Comparison of ENCODE assay signal across 16 cellular contexts in genomic region chr3:164673738-164674137, GRCh38.
DNase-seq lines count a peak whose midpoint lies in the region; ATAC-seq, FAIRE-seq and TF ChIP-seq lines count a peak whose summit lies in the region.
"Had no signal": no experiment of that assay in that cellular context is flagged by ENCODE, and none has a peak within 500 bp of the region (broad histone marks: within the 10 kb centered on the region; RNA-seq: fewer than 3 reads in every experiment).

No MANE protein-coding gene starts in this region.

- H3K4me3 ChIP-seq in bronchial epithelial cell (ENCODE audit: low read depth, low read length) (no peak overlapping the region), retinal pigment epithelial cell (ENCODE audit: low read length) (no peak overlapping the region)
- H3K4me3 ChIP-seq: BLaER1, GM23248 had no signal

- TF ChIP-seq CTCF in bronchial epithelial cell (IDR thresholded peaks at IDR 0.05; ENCODE audit: insufficient read depth, low read length, severe bottlenecking) (no peak), retinal pigment epithelial cell (conservative IDR thresholded peaks at IDR 0.05; ENCODE audit: low read depth, low read length) (peak; percentile 14)

- ATAC-seq in HG02610 (IDR thresholded peaks at IDR 0.05; ENCODE audit: unreplicated experiment), result no peak
- ATAC-seq: activated CD4-positive, alpha-beta T cell treated with anti-CD3 and anti-CD28 coated beads for 36 hours; left ventricle myocardium superior; T-cell had no signal

- no peaks in the 10 kb centered on the region for H3K36me3 ChIP-seq in bronchial epithelial cell (ENCODE audit: control insufficient read depth, insufficient read depth, low read length)
- H3K36me3 ChIP-seq: BLaER1 had no signal

- no peaks in the 10 kb centered on the region for H3K27me3 ChIP-seq in bronchial epithelial cell (ENCODE audit: control insufficient read depth, insufficient read depth, low read length)
- H3K27me3 ChIP-seq: BLaER1 had no signal

- FAIRE-seq in bronchial epithelial cell (lab: Jason Lieb, UNC), result no peak
- FAIRE-seq: TTC549 had no signal

- DNase-seq in NCI-H748 (lab: John Stamatoyannopoulos, UW; ENCODE audit: unreplicated experiment) (peak; percentile 2), NCI-H748 treated with DMSO at 0.1 percent for 48 hours (lab: John Stamatoyannopoulos, UW) (no peak), NCI-H69 (lab: John Stamatoyannopoulos, UW) (peak; percentile 7), bronchial epithelial cell (ENCODE audit: low read depth) (peak; percentile 3), retinal pigment epithelial cell (ENCODE audit: low read depth) (no peak), NCI-H146 treated with DMSO at 0.1 percent for 48 hours (lab: John Stamatoyannopoulos, UW; ENCODE audit: unreplicated experiment) (no peak)
- DNase-seq in stimulated activated CD4-positive, alpha-beta T cell treated with anti-CD3 and anti-CD28 coated beads, Interleukin-2, amount 100 ng/mL, for 24 hours, result no peak
- DNase-seq: activated CD4-positive, alpha-beta T cell treated with anti-CD3 and anti-CD28 coated beads for 36 hours; effector memory CD4-positive, alpha-beta T cell; GM23248; left ventricle myocardium superior; NCI-H1694; T-cell had no signal

Comparison
In these comparisons a context has a peak if more than half of its experiments do, and no peak if none do; other contexts are left out.
1. DNase-seq: peak in NCI-H748 (single experiment), NCI-H69 (single experiment) and bronchial epithelial cell (single experiment); none in NCI-H748 treated with DMSO at 0.1 percent for 48 hours (single experiment), retinal pigment epithelial cell (single experiment), stimulated activated CD4-positive, alpha-beta T cell treated with anti-CD3 and anti-CD28 coated beads, Interleukin-2, amount 100 ng/mL, for 24 hours (0 of 2) and NCI-H146 treated with DMSO at 0.1 percent for 48 hours (single experiment).